Comparison of ENCODE assay signal across 12 cellular contexts in the genomic region with DNA sequence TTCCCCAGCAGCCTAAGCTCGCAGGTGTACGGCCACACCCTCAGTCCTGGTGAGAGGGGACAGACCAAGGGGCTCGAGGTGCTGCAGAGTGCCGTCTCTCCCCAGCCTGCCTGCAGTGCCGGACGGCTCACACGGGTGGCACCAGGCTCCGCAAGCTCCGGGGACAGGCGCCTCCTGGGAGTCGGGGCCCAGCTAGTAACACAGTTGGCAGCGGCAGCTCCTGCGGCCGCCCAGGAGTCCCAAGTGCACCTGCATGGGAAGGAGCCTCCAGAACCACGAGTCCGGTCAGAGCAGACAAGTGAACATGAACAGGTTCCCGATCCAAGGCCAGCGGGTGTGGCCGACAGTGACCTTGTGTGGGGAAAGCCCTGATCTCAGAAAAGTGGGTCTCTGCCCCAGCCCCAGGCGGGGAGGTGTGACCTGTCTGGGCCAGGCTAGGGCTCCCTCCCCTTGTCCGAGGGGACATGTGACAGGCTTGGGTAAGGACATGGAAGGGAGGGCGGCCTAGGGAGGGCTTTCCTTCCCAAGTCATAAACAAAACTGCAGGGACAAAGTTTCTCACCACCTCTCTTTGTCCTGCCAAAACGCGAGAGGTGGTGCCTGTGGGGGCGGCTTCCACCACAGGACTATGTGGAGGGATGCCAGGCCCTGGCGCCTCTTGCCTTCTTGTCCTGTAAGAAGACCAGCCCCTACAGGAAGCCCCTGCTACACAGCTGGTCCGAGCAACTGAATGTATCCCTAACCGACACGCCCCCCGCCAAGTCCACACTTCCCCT. TPM values are rescaled to one million over a fixed set of nuclear protein-coding genes. Genes with fewer than 3 reads are reported as not detected.
DNase-seq lines count a peak whose midpoint lies in the region; ATAC-seq and TF ChIP-seq lines count a peak whose summit lies in the region.
"Had no signal": no experiment of that assay in that cellular context is flagged by ENCODE, and none has a peak within 500 bp of the region (broad histone marks: within the 10 kb centered on the region; RNA-seq: fewer than 3 reads in every experiment).

No MANE protein-coding gene starts in this region.

- H3K4me3 ChIP-seq in stomach = peak overlapping the region in 1 of 4 donors; percentile 5

- peaks cover 65 to 89% (median 80%) of the 10 kb centered on the region in 4 donors for H3K4me1 ChIP-seq in stomach

- H3K9me3 ChIP-seq in stomach = no peaks in the 10 kb centered on the region

- H3K27ac ChIP-seq in stomach = peak overlapping the region; percentile 47 to 83 (median 76)
- H3K27ac ChIP-seq: VCaP had no signal

- no peak for DNase-seq in HFFc6
- peak; percentile 87 for DNase-seq in chondrocyte (ENCODE audit: low spot score)
- peak; percentile 77 for DNase-seq in left lobe of liver (ENCODE audit: low spot score)
- peak; percentile 83 for DNase-seq in stomach
- no peak for DNase-seq in germinal center (ENCODE audit: low spot score)
- DNase-seq in pons (ENCODE audit: low spot score) = no peak
- DNase-seq in NOMO-1 (lab: John Stamatoyannopoulos, UW; ENCODE audit: unreplicated experiment in 2 of 2) = no peak
- DNase-seq: hippocampal formation had no signal

- H3K27me3 Mint-ChIP-seq in HFFc6 (ENCODE audit: insufficient read depth) (peaks cover 6% of the 10 kb centered on the region), chondrocyte (ENCODE audit: low read depth) (no peaks in the 10 kb centered on the region)
- H3K27me3 Mint-ChIP-seq: activated naive CD8-positive, alpha-beta T cell had no signal

- H3K27ac Mint-ChIP-seq in HFFc6 (peak overlapping the region; percentile 51), chondrocyte (ENCODE audit: unreplicated experiment) (peak overlapping the region; percentile 89)
- H3K27ac Mint-ChIP-seq: activated naive CD8-positive, alpha-beta T cell had no signal

- H3K9me3 Mint-ChIP-seq in HFFc6 (no peaks in the 10 kb centered on the region), chondrocyte (ENCODE audit: low read depth) (no peaks in the 10 kb centered on the region)
- H3K9me3 Mint-ChIP-seq: stimulated activated effector memory CD8-positive, alpha-beta T cell treated with anti-CD3 and anti-CD28 coated beads, Interleukin-12 subunit alpha, Interleukin-12 subunit beta, amount 100 ng/mL, for 72 hours had no signal

- intact Hi-C loops in stomach (cut with DNase I; ENCODE audit: low total_unique reads) = no loop called here

- ATAC-seq in left lobe of liver = peak; percentile 56
- no peak for ATAC-seq in HG03469 (IDR thresholded peaks at IDR 0.05; ENCODE audit: unreplicated experiment)
- ATAC-seq: stimulated activated effector memory CD8-positive, alpha-beta T cell treated with anti-CD3 and anti-CD28 coated beads, Interleukin-12 subunit alpha, Interleukin-12 subunit beta, amount 100 ng/mL, for 72 hours had no signal

- peaks cover 9 to 20% (median 13%) of the 10 kb centered on the region in 4 donors for H3K36me3 ChIP-seq in stomach

- H3K4me1 Mint-ChIP-seq in HFFc6 (ENCODE audit: low read depth) (peaks cover 49% of the 10 kb centered on the region), chondrocyte (ENCODE audit: low read depth) (peaks cover 46% of the 10 kb centered on the region)

- no peak for TF ChIP-seq POLR2A in stomach (IDR thresholded peaks at IDR 0.05)

- no peak for TF ChIP-seq EP300 in stomach (IDR thresholded peaks at IDR 0.05)

- H3K4me3 Mint-ChIP-seq in HFFc6 = peak overlapping the region; percentile 18
- H3K4me3 Mint-ChIP-seq in chondrocyte (ENCODE audit: unreplicated experiment) = no peak overlapping the region
- H3K4me3 Mint-ChIP-seq: activated naive CD8-positive, alpha-beta T cell; stimulated activated effector memory CD8-positive, alpha-beta T cell treated with anti-CD3 and anti-CD28 coated beads, Interleukin-12 subunit alpha, Interleukin-12 subunit beta, amount 100 ng/mL, for 72 hours had no signal

- WGBS in stomach, 5 donors = 33 to 49% (median 44%) methylated on average over 21 to 30 of the region's 30 CpGs

- H3K27me3 ChIP-seq in stomach = no peaks in the 10 kb centered on the region

- no peak for TF ChIP-seq CTCF in HFFc6 (IDR thresholded peaks at IDR 0.05)
- TF ChIP-seq CTCF in chondrocyte (IDR thresholded peaks at IDR 0.05) = no peak
- TF ChIP-seq CTCF in stomach (IDR thresholded peaks at IDR 0.05) = no peak

- H3K36me3 Mint-ChIP-seq in HFFc6 (ENCODE audit: low read depth) (peaks cover 16% of the 10 kb centered on the region), chondrocyte (ENCODE audit: low read depth) (peaks cover 6% of the 10 kb centered on the region)

RNA-seq across cellular contexts. Expression of gene MLLT1, which starts 46.5 kb away (rescaled TPM):
- total RNA-seq in HFFc6 (2021; fragmentation: NEBNext Ultra II Directional; extraction: Animal tissue kit (Norgen Biotek cat#: 25700)) = 10 to 100 TPM; 54.6 to 69.4 (median 59.5) TPM
- total RNA-seq in chondrocyte = 57.7 to 61.2 TPM (median 60.9 TPM) in 3 replicates
- 21.8 TPM for total RNA-seq in left lobe of liver
- total RNA-seq in stomach = 10 to 100 TPM in 3 of 5 donors, 1 to 10 TPM in 2; 3.1 to 30.4 (median 16.7) TPM
- polyA plus RNA-seq in stomach = 10 to 100 TPM; 21.2 to 33.8 (median 27.4) TPM

Comparison
In these comparisons a context has a peak if more than half of its experiments do, and no peak if none do; other contexts are left out.
1. DNase-seq: peak in chondrocyte (single experiment), left lobe of liver (single experiment) and stomach (single experiment); none in HFFc6 (single experiment), germinal center (single experiment), pons (single experiment) and NOMO-1 (0 of 2).